Comparison of ENCODE assay signal across 15 cellular contexts in genomic region chrY:18030178-18030577, GRCh38. TPM values are rescaled to one million over a fixed set of nuclear protein-coding genes. Genes with fewer than 3 reads are reported as not detected.
"Had no signal": no experiment of that assay in that cellular context is flagged by ENCODE, and none has a peak within 500 bp of the region (broad histone marks: within the 10 kb centered on the region; RNA-seq: fewer than 3 reads in every experiment).

No MANE protein-coding gene starts in this region.

RNA-seq across cellular contexts. Expression of gene CDY2A, which starts 4.6 kb away (rescaled TPM):
- total RNA-seq: subcutaneous adipose tissue, suprapubic skin, temporal lobe, thoracic aorta, thyroid gland, tibial nerve, transverse colon, upper lobe of left lung, upper lobe of right lung, ureter, urinary bladder, uterus, vagina had no signal
- polyA plus RNA-seq: stomach, thymus, urinary bladder had no signal
